Comparison of ENCODE assay signal across 12 cellular contexts in the genomic region with DNA sequence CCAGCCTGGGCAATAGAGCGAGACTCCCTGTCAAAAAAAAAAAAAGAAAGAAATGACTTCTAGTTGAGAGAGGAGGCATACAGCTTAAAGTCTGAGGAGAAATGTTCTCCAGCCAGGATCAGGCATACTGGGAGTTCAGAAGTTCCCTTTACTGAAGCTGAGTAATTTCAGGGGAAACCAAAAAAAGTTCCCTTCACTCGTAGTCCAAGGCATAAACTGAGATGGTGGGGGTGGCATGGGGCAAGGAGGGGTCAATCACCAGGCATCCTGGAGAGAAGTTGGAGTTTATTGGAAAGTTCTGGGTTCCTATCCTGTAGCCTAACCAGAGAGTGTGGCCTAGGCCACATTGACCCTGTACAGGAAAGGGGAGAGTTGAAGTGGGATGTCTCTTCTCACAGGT. TPM values are rescaled to one million over a fixed set of nuclear protein-coding genes. Genes with fewer than 3 reads are reported as not detected.
DNase-seq lines count a peak whose midpoint lies in the region; ATAC-seq and FAIRE-seq lines count a peak whose summit lies in the region.
"Had no signal": no experiment of that assay in that cellular context is flagged by ENCODE, and none has a peak within 500 bp of the region (broad histone marks: within the 10 kb centered on the region; RNA-seq: fewer than 3 reads in every experiment).

No MANE protein-coding gene starts in this region.

- H3K27ac Mint-ChIP-seq in stimulated activated memory B cell treated with anti-CD40 and anti-IgM and Interleukin-4, amounts not matched to agents 10 μg/mL and 1 μg/mL and 100 μg/mL, for 72 hours: peak overlapping the region; percentile 55

- no peak for FAIRE-seq in HTR-8/SVneo (lab: Jason Lieb, UNC)
- FAIRE-seq: bronchial epithelial cell had no signal

- no peaks in the 10 kb centered on the region for H3K9me2 ChIP-seq in GM23248 (ENCODE audit: insufficient read depth)

- H3F3A ChIP-seq in GM23248 (ENCODE audit: insufficient read depth): peaks cover 44% of the 10 kb centered on the region

- in situ Hi-C loops in GM23248 (cut with MboI): no loop called here

- peak overlapping the region; percentile 87 for H3K27ac ChIP-seq in GM23248
- H3K27ac ChIP-seq: foreskin keratinocyte had no signal

- ATAC-seq in stimulated activated memory B cell treated with anti-CD40 and anti-IgM and Interleukin-4, amounts not matched to agents 10 μg/mL and 1 μg/mL and 100 μg/mL, for 72 hours: peak; percentile 4
- ATAC-seq in GM19395 (IDR thresholded peaks at IDR 0.05; ENCODE audit: unreplicated experiment) (no peak), HG03139 (IDR thresholded peaks at IDR 0.05; ENCODE audit: unreplicated experiment) (no peak)

- H3K79me2 ChIP-seq in GM23248 (ENCODE audit: insufficient read depth): peaks cover 22% of the 10 kb centered on the region

- H3K27me3 Mint-ChIP-seq in stimulated activated memory B cell treated with anti-CD40 and anti-IgM and Interleukin-4, amounts not matched to agents 10 μg/mL and 1 μg/mL and 100 μg/mL, for 72 hours: no peaks in the 10 kb centered on the region

- H2AFZ ChIP-seq in GM23248: no peak overlapping the region

- H3K27me3 ChIP-seq in GM23248 (replicated peaks; ENCODE audit: insufficient read depth): no peaks in the 10 kb centered on the region
- H3K27me3 ChIP-seq: foreskin keratinocyte had no signal

- H3K36me3 Mint-ChIP-seq in stimulated activated memory B cell treated with anti-CD40 and anti-IgM and Interleukin-4, amounts not matched to agents 10 μg/mL and 1 μg/mL and 100 μg/mL, for 72 hours: peaks cover 11% of the 10 kb centered on the region

- H3K4me3 ChIP-seq in GM23248: 0 out of 2 replicates have a peak overlapping the region, but pooled peaks have one; percentile 2

- peaks cover 7% of the 10 kb centered on the region for H3K36me3 ChIP-seq in GM23248 (ENCODE audit: low read depth)

- 50 to 52% methylated on average over 2 of the region's 2 CpGs for WGBS in GM23248 (ENCODE audit: low coverage in 1 of 2, low lambda C conversion rate in 2 of 2, missing lambda C conversion rate in 2 of 2), 2 experiments

- H3K4me3 Mint-ChIP-seq in stimulated activated memory B cell treated with anti-CD40 and anti-IgM and Interleukin-4, amounts not matched to agents 10 μg/mL and 1 μg/mL and 100 μg/mL, for 72 hours: no peak overlapping the region

- peak overlapping the region; percentile 42; the same call in 1 of the 2 replicates for H3K9ac ChIP-seq in GM23248

- no peaks in the 10 kb centered on the region for H4K20me1 ChIP-seq in GM23248 (ENCODE audit: insufficient read depth)

- peak; percentile 17 for DNase-seq in GM23248
- DNase-seq in UCSD-AML1 (lab: John Stamatoyannopoulos, UW; ENCODE audit: unreplicated experiment): peak; percentile 57
- peak; percentile 24 for DNase-seq in kidney glomerular epithelial cell (lab: John Stamatoyannopoulos, UW)
- no peak for DNase-seq in HTR-8/SVneo (ENCODE audit: insufficient read length, low spot score)
- no peak for DNase-seq in AG08395 (ENCODE audit: low spot score)
- DNase-seq: NCI-H526; stimulated activated CD4-positive, alpha-beta T cell treated with anti-CD3 and anti-CD28 coated beads, Interleukin-1b, Interleukin-23, amount 100 ng/mL, for 48 hours had no signal

- H3K4me1 Mint-ChIP-seq in stimulated activated memory B cell treated with anti-CD40 and anti-IgM and Interleukin-4, amounts not matched to agents 10 μg/mL and 1 μg/mL and 100 μg/mL, for 72 hours: peaks cover 43% of the 10 kb centered on the region

- peaks cover 35% of the 10 kb centered on the region for H3K4me1 ChIP-seq in GM23248 (ENCODE audit: insufficient read depth)

- H3K9me3 Mint-ChIP-seq in stimulated activated memory B cell treated with anti-CD40 and anti-IgM and Interleukin-4, amounts not matched to agents 10 μg/mL and 1 μg/mL and 100 μg/mL, for 72 hours: no peaks in the 10 kb centered on the region

- H3K9me3 ChIP-seq in GM23248 (ENCODE audit: low read depth): no peaks in the 10 kb centered on the region

- H3K4me2 ChIP-seq in GM23248 (ENCODE audit: unreplicated experiment): peak overlapping the region; percentile 56

RNA-seq across cellular contexts. Expression of gene GPX1, which starts 5.9 kb away (rescaled TPM):
- total RNA-seq in GM23248 (2014; rRNA removed; shearing (Covaris generic)): 201 and 229 TPM in 2 replicates
- 446 and 454 TPM in 2 replicates for polyA plus RNA-seq in GM23248 (2016; fragmentation: Nextera tagmentation; extraction: Ambion mirVana)

RNA-seq across cellular contexts. Expression of gene USP4, which starts 12.4 kb away (rescaled TPM):
- 11.2 and 17.6 TPM in 2 replicates for total RNA-seq in GM23248 (2014; rRNA removed; shearing (Covaris generic))
- polyA plus RNA-seq in GM23248 (2016; fragmentation: Nextera tagmentation; extraction: Ambion mirVana): 47.6 and 50.9 TPM in 2 replicates

RNA-seq across cellular contexts. Expression of gene RHOA, which starts 59.5 kb away (rescaled TPM):
- total RNA-seq in GM23248 (2014; rRNA removed; shearing (Covaris generic)): 781 and 915 TPM in 2 replicates
- polyA plus RNA-seq in GM23248 (2016; fragmentation: Nextera tagmentation; extraction: Ambion mirVana): 996 and 1,025 TPM in 2 replicates

RNA-seq across cellular contexts. Expression of gene TCTA, which starts 59.9 kb away (rescaled TPM):
- 34.0 and 55.7 TPM in 2 replicates for total RNA-seq in GM23248 (2014; rRNA removed; shearing (Covaris generic))
- polyA plus RNA-seq in GM23248 (2016; fragmentation: Nextera tagmentation; extraction: Ambion mirVana): 52.2 and 55.0 TPM in 2 replicates

Comparison
In these comparisons a context has a peak if more than half of its experiments do, and no peak if none do; other contexts are left out.
1. DNase-seq: peak in GM23248 (single experiment), UCSD-AML1 (single experiment) and kidney glomerular epithelial cell (single experiment); none in HTR-8/SVneo (single experiment) and AG08395 (single experiment).